20 cellular contexts compared by ENCODE assay signal in the genomic region with DNA sequence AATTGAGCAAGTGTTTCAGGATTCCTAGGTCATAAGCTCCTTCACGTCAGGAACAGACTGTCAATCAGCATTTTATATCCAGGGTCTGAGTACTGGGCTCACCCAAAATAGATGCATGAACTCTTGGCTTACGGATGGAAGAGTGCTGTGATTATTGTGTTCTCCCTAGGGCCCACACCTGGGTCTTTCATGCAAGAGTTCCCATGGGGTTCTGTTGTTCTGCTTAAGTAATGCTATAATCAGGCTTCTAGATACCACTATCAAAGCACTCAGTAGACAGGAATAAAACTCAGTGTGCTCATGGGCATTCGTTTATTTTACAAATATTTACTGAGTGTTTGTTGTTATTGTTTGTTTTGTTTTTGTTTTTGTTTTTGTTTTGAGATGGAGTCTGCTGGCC.
"Had no signal": no experiment of that assay in that cellular context is flagged by ENCODE, and none has a peak within 500 bp of the region (broad histone marks: within the 10 kb centered on the region; RNA-seq: fewer than 3 reads in every experiment).

No MANE protein-coding gene starts in this region.

- H3K4me3 Mint-ChIP-seq: natural killer cell, neural crest cell, type B pancreatic cell had no signal

- H3K4me1 Mint-ChIP-seq: neural crest cell had no signal

- H3K36me3 ChIP-seq: gastrocnemius medialis, ovary, right atrium auricular region, sigmoid colon, suprapubic skin, thyroid gland, uterus had no signal

- H3K27me3 ChIP-seq: gastrocnemius medialis, ovary, right atrium auricular region, sigmoid colon, suprapubic skin, thyroid gland, uterus had no signal

- H3K36me3 Mint-ChIP-seq: natural killer cell, type B pancreatic cell had no signal

- H3K4me1 ChIP-seq: gastrocnemius medialis, right atrium auricular region, suprapubic skin, thyroid gland, uterus had no signal

- H3K4me3 ChIP-seq: dorsolateral prefrontal cortex, gastrocnemius medialis, mucosa of descending colon, ovary, right atrium auricular region, sigmoid colon, skin epidermis, suprapubic skin, thyroid gland, uterus had no signal

- ATAC-seq: gastrocnemius medialis; left lobe of liver; mucosa of descending colon; natural killer cell; stimulated activated naive CD8-positive, alpha-beta T cell treated with anti-CD3 and anti-CD28 coated beads, Interleukin-15, Interleukin-2, amounts not matched to agents 100 U/mL and 50 U/mL, for 24 hours had no signal

- H3K9me3 Mint-ChIP-seq: natural killer cell, neural crest cell, type B pancreatic cell had no signal

- H3K9me3 ChIP-seq: gastrocnemius medialis, mucosa of descending colon, ovary, right atrium auricular region, sigmoid colon, suprapubic skin, thyroid gland, uterus had no signal

- H3K27me3 Mint-ChIP-seq: type B pancreatic cell had no signal

- DNase-seq: cortex of kidney; dorsolateral prefrontal cortex; effector CD8-positive, alpha-beta T cell; gastrocnemius medialis; glutamatergic neuron; islet precursor cell; mammary epithelial cell; mucosa of descending colon; natural killer cell; ovary; sigmoid colon; stimulated activated naive CD8-positive, alpha-beta T cell treated with anti-CD3 and anti-CD28 coated beads, Interleukin-15, Interleukin-2, amounts not matched to agents 100 U/mL and 50 U/mL, for 24 hours; thyroid gland; uterus had no signal

- H3K27ac Mint-ChIP-seq: natural killer cell, type B pancreatic cell had no signal

- H3K27ac ChIP-seq: dorsolateral prefrontal cortex, gastrocnemius medialis, ovary, right atrium auricular region, skin epidermis, suprapubic skin, thyroid gland, uterus had no signal
